Comparison of ENCODE assay signal across 8 cellular contexts in the genomic region with DNA sequence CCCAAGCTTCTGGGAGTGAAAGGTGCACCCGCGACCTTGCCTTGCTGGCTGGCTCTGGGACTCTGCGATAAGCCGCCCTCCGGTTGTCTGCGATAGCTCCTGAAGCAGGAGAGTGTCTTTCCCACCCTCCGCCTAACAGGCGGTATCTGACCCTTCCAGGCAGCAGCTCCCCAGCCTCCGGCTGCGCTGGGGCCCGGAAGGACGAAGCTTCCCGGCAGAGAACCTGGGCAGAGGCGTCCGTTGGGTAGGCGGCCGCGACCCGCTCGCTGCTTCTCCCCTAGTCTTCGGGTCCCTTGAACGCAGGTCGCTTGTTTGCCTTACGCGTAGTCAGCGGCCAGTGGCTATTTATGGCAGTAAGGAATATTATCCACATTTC. TPM values are rescaled to one million over a fixed set of nuclear protein-coding genes. Genes with fewer than 3 reads are reported as not detected.
DNase-seq lines count a peak whose midpoint lies in the region; ATAC-seq and TF ChIP-seq lines count a peak whose summit lies in the region.

No MANE protein-coding gene starts in this region.

- DNase-seq in NCI-H1092 (lab: John Stamatoyannopoulos, UW) (peak; percentile 25), NCI-H1092 treated with DMSO at 0.1 percent for 48 hours (lab: John Stamatoyannopoulos, UW) (no peak), HCT116 (ENCODE audit: low read depth, low spot score) (no peak), MG63 (peak; percentile 42), ascending aorta (ENCODE audit: low spot score in 2 of 2) (no peak), superior temporal gyrus (ENCODE audit: extremely low spot score) (no peak)
- DNase-seq in stimulated activated effector memory CD8-positive, alpha-beta T cell treated with anti-CD3 and anti-CD28 coated beads, Interleukin-12 subunit alpha, Interleukin-12 subunit beta, amount 100 ng/mL, for 72 hours (ENCODE audit: low spot score in 2 of 2), result no peak

- POLR2A ChIA-PET in HCT116 (lab: Charles Lee), result no interaction called here

- H3K4me1 ChIP-seq in HCT116 (ENCODE audit: control insufficient read depth in 1 of 2, insufficient read depth in 2 of 2, low read length in 2 of 2), result peaks cover 17 to 32% of the 10 kb centered on the region in 2 experiments; a peak in 3 of 4 replicates
- peaks cover 2 to 10% of the 10 kb centered on the region in 2 donors for H3K4me1 ChIP-seq in ascending aorta

- peaks cover 41% of the 10 kb centered on the region for H3K36me3 Mint-ChIP-seq in stimulated activated effector memory CD8-positive, alpha-beta T cell treated with anti-CD3 and anti-CD28 coated beads, Interleukin-12 subunit alpha, Interleukin-12 subunit beta, amount 100 ng/mL, for 72 hours

- H3K4me3 ChIP-seq in HCT116 (replicated peaks in 1 of 2; ENCODE audit: low read depth in 1 of 2, low read length in 2 of 2), result peak overlapping the region; percentile 16 to 80
- H3K4me3 ChIP-seq in MG63, result peak overlapping the region; percentile 86
- peak overlapping the region; percentile 89 to 96 for H3K4me3 ChIP-seq in ascending aorta
- peak overlapping the region; percentile 50 for H3K4me3 ChIP-seq in iPS-18c (ENCODE audit: insufficient read depth, low read depth, low read length)

- no peak for TF ChIP-seq RAD21 in HCT116 (IDR thresholded peaks at IDR 0.05; ENCODE audit: low read depth)

- no peaks in the 10 kb centered on the region for H3K9me2 ChIP-seq in HCT116 (ENCODE audit: insufficient read depth)

- no peaks in the 10 kb centered on the region for H3K9me3 Mint-ChIP-seq in stimulated activated effector memory CD8-positive, alpha-beta T cell treated with anti-CD3 and anti-CD28 coated beads, Interleukin-12 subunit alpha, Interleukin-12 subunit beta, amount 100 ng/mL, for 72 hours

- H3K27ac ChIP-seq in HCT116 (ENCODE audit: low read depth, low read length), result peak overlapping the region; percentile 87
- peak overlapping the region; percentile 98 to 99 for H3K27ac ChIP-seq in ascending aorta

- no peak overlapping the region for H2AFZ ChIP-seq in HCT116 (ENCODE audit: low read depth, low read length, poor library complexity, severe bottlenecking)

- no peaks in the 10 kb centered on the region; a peak in 1 of 4 replicates for H3K9me3 ChIP-seq in HCT116 (ENCODE audit: control insufficient read depth in 1 of 2, insufficient read depth in 1 of 2, low read depth in 1 of 2, low read length in 2 of 2)
- no peaks in the 10 kb centered on the region; the same call in 1 of the 2 replicates for H3K9me3 ChIP-seq in MG63
- no peaks in the 10 kb centered on the region for H3K9me3 ChIP-seq in ascending aorta
- H3K9me3 ChIP-seq in iPS-18c (ENCODE audit: control insufficient read depth, insufficient read depth, low read length), result no peaks in the 10 kb centered on the region

- peaks cover 33% of the 10 kb centered on the region for H3K79me2 ChIP-seq in HCT116 (ENCODE audit: insufficient read depth, low read length)

- no peak for TF ChIP-seq CTCF in HCT116 (IDR thresholded peaks at IDR 0.05 in 2 of 3, conservative IDR thresholded peaks at IDR 0.05 in 1 of 3; ENCODE audit: borderline replicate concordance in 1 of 3, insufficient read depth in 1 of 3, low read depth in 2 of 3, low read length in 2 of 3)
- TF ChIP-seq CTCF in ascending aorta (IDR thresholded peaks at IDR 0.05), result peak in 1 of 3 experiments; percentile 1

- BruUV-seq in HCT116 (replicated peaks; lab: Mats Ljungman, UMichigan), result TSS peak; percentile 55

- H3K27ac Mint-ChIP-seq in stimulated activated effector memory CD8-positive, alpha-beta T cell treated with anti-CD3 and anti-CD28 coated beads, Interleukin-12 subunit alpha, Interleukin-12 subunit beta, amount 100 ng/mL, for 72 hours, result peak overlapping the region; percentile 97

- ATAC-seq in HCT116, result peak; percentile 8
- ATAC-seq in stimulated activated effector memory CD8-positive, alpha-beta T cell treated with anti-CD3 and anti-CD28 coated beads, Interleukin-12 subunit alpha, Interleukin-12 subunit beta, amount 100 ng/mL, for 72 hours, result peak; percentile 39

- peak overlapping the region; percentile 88 for H3K4me3 Mint-ChIP-seq in stimulated activated effector memory CD8-positive, alpha-beta T cell treated with anti-CD3 and anti-CD28 coated beads, Interleukin-12 subunit alpha, Interleukin-12 subunit beta, amount 100 ng/mL, for 72 hours

- H3K9ac ChIP-seq in HCT116 (ENCODE audit: low read length), result peak overlapping the region; percentile 88

- peaks cover 26% of the 10 kb centered on the region for H3K4me1 Mint-ChIP-seq in stimulated activated effector memory CD8-positive, alpha-beta T cell treated with anti-CD3 and anti-CD28 coated beads, Interleukin-12 subunit alpha, Interleukin-12 subunit beta, amount 100 ng/mL, for 72 hours

- intact Hi-C loops in HCT116 (cut with micrococcal nuclease), result no loop called here
- intact Hi-C loops in ascending aorta (cut with DNase I), result loop anchor here (5.0 to 10.0 kb wide), 2 partner anchors 137 to 959 kb away; no protein-coding TSS in a partner anchor

- H3K27me3 ChIP-seq in HCT116 (ENCODE audit: insufficient read depth, low read length), result no peaks in the 10 kb centered on the region
- H3K27me3 ChIP-seq in MG63, result no peaks in the 10 kb centered on the region
- no peaks in the 10 kb centered on the region for H3K27me3 ChIP-seq in ascending aorta

- TF ChIP-seq POLR2A in HCT116 (IDR thresholded peaks at IDR 0.05; ENCODE audit: borderline replicate concordance, extremely low read depth, insufficient read depth, insufficient read length), result no peak

- RAD21 ChIA-PET in HCT116 (lab: Charles Lee; ENCODE audit: low non-redundant PET in 1 of 2, low total read pairs in 2 of 2, uncharacterized antibody in 2 of 2, unreplicated experiment in 2 of 2), result no interaction called here

- H3K36me3 ChIP-seq in HCT116 (ENCODE audit: control insufficient read depth in 1 of 2, insufficient read depth in 2 of 2, low read length in 2 of 2) (peaks cover 0 to 6% of the 10 kb centered on the region in 2 experiments; a peak in 1 of 4 replicates), MG63 (peaks cover 9% of the 10 kb centered on the region), ascending aorta (no peaks in the 10 kb centered on the region)

- peak overlapping the region; percentile 82 for H3K4me2 ChIP-seq in HCT116 (ENCODE audit: low read length)

- CTCF ChIA-PET in HCT116 (lab: Charles Lee), result no interaction called here

- H4K20me1 ChIP-seq in HCT116 (ENCODE audit: insufficient read depth), result no peaks in the 10 kb centered on the region

TF ChIP-seq in HCT116, 20 proteins besides CTCF, POLR2A, EP300 and RAD21:
- TF ChIP-seq JUND (IDR thresholded peaks at IDR 0.05), result no peak
- TF ChIP-seq SRF (IDR thresholded peaks at IDR 0.05; ENCODE audit: low read depth), result no peak
- TF ChIP-seq CEBPB (IDR thresholded peaks at IDR 0.05; ENCODE audit: low read depth), result no peak
- TF ChIP-seq, protein P1, sequence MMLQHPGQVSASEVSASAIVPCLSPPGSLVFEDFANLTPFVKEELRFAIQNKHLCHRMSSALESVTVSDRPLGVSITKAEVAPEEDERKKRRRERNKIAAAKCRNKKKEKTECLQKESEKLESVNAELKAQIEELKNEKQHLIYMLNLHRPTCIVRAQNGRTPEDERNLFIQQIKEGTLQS (IDR thresholded peaks at IDR 0.05), result no peak
- no peak for TF ChIP-seq EZH2 (IDR thresholded peaks at IDR 0.05)
- no peak for TF ChIP-seq ZFX (IDR thresholded peaks at IDR 0.05)
- no peak for TF ChIP-seq SP1 (IDR thresholded peaks at IDR 0.05; ENCODE audit: low read depth)

RNA-seq across cellular contexts. Expression of a gene that starts 0.4 kb away (rescaled TPM):
- total RNA-seq in HCT116 (2021; ENCODE audit: unreplicated experiment), result 73.8 TPM
- polyA plus RNA-seq in HCT116 (2012), result 24.7 and 33.1 TPM in 2 replicates
- 5.1 and 19.6 TPM in 2 replicates for total RNA-seq in MG63 (2014; rRNA removed; shearing (Covaris generic); ENCODE audit: low replicate concordance)
- 3.7 TPM for total RNA-seq in ascending aorta

RNA-seq across cellular contexts. Expression of a gene that starts 35.8 kb away (rescaled TPM):
- total RNA-seq in HCT116 (2021; ENCODE audit: unreplicated experiment) (88.8 TPM), ascending aorta (18.6 TPM)
- 39.4 and 44.1 TPM in 2 replicates for polyA plus RNA-seq in HCT116 (2012)
- total RNA-seq in MG63 (2014; rRNA removed; shearing (Covaris generic); ENCODE audit: low replicate concordance), result 5.1 and 5.6 TPM in 2 replicates

Comparison
In these comparisons a context has a peak if more than half of its experiments do, and no peak if none do; other contexts are left out.
1. DNase-seq: peak in NCI-H1092 (single experiment) and MG63 (single experiment); none in NCI-H1092 treated with DMSO at 0.1 percent for 48 hours (single experiment), HCT116 (single experiment), ascending aorta (0 of 2), stimulated activated effector memory CD8-positive, alpha-beta T cell treated with anti-CD3 and anti-CD28 coated beads, Interleukin-12 subunit alpha, Interleukin-12 subunit beta, amount 100 ng/mL, for 72 hours (0 of 2) and superior temporal gyrus (single experiment).
2. Peak in every context shown above with its lines, with median percentiles within 50 percentile points of each other: H3K4me3 ChIP-seq.